In the genomic region with DNA sequence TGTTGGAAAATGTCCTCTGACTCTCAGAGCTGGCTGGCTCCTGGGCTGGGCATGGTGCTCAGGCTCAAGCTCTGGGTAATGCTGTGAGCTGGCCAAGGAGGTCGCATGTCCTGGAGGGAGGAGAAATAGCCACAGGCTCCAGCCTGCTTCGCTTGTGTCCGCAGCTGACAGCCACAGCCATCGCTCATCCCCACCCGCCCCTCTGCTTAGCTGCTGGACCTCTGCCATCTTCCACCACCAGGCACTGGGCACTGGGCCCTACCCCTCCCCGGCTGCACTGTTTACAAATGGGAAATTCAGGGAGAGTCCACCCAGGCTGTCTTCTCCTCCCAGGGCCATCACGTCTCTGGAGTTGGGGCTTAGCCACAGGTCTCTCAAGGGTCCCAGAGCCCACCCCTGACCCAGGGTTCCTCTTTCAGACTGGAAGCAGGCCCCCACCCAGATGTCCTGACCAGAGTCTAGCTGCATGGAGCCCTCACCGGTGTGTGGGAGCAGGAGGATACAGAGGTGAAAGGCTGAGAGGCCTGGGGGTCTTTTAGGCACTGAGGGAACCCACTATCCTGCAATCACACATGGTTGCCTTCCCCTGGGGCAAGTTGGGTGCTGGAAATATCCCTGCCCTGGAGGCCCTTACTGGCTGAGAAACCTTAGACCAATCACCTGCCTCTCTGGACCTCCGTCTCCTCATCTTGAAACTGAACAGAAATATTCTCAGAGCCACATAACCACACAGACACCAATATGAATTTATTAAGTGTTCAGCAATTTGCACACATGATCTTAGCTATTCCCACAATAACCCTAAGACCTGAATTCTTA, we compare ENCODE assay signal across 9 cellular contexts.
DNase-seq lines count a peak whose midpoint lies in the region; ATAC-seq and TF ChIP-seq lines count a peak whose summit lies in the region.
"Had no signal": no experiment of that assay in that cellular context is flagged by ENCODE, and none has a peak within 500 bp of the region (broad histone marks: within the 10 kb centered on the region; RNA-seq: fewer than 3 reads in every experiment).

No MANE protein-coding gene starts in this region.

- H3K27me3 ChIP-seq in subcutaneous abdominal adipose tissue (ENCODE audit: control insufficient read depth in 5 of 5, insufficient read depth in 4 of 5, low read length in 5 of 5), result peaks cover 0 to 2% (median 0%) of the 10 kb centered on the region in 5 donors

- DNase-seq in activated CD8-positive, alpha-beta memory T cell treated with anti-CD3 and anti-CD28 coated beads for 24 hours, result peak; percentile 50
- DNase-seq in activated CD8-positive, alpha-beta memory T cell treated with anti-CD3 and anti-CD28 coated beads, Interleukin-2, amount 50 U/mL, for 4 hours, result no peak
- DNase-seq in activated T-helper 2 cell treated with anti-CD3 and anti-CD28 coated beads, Interferon-gamma antibody, Interleukin-2, Interleukin-4, amounts not matched to agents 10 μg/mL and 5 μg/mL and 100 μg/mL, durations not matched to agents 14 hours and 24 hours and 36 hours (ENCODE audit: low spot score), result peak; percentile 6
- peak in 50 of 51 donors; percentile 41 to 97 (median 89) for DNase-seq in hypothalamus (lab: John Stamatoyannopoulos, UW)
- DNase-seq in CD14-positive monocyte (ENCODE audit: low spot score), result no peak
- no peak for DNase-seq in RWPE1 (ENCODE audit: low spot score)

- intact Hi-C loops in activated T-helper 2 cell treated with anti-CD3 and anti-CD28 coated beads, Interferon-gamma antibody, Interleukin-2, Interleukin-4, amounts not matched to agents 10 μg/mL and 5 μg/mL and 100 μg/mL, durations not matched to agents 14 hours and 24 hours and 36 hours (cut with micrococcal nuclease), result loop anchor here (5.0 kb wide), 1 partner anchor 99 kb away; a partner anchor contains a TSS
- intact Hi-C loops in CD14-positive monocyte (cut with micrococcal nuclease), result loop anchor here (5.0 to 10.0 kb wide), 2 partner anchors 147 to 284 kb away; no protein-coding TSS in a partner anchor

- H3K27ac Mint-ChIP-seq in activated T-helper 2 cell treated with anti-CD3 and anti-CD28 coated beads, Interferon-gamma antibody, Interleukin-2, Interleukin-4, amounts not matched to agents 10 μg/mL and 5 μg/mL and 100 μg/mL, durations not matched to agents 14 hours and 24 hours and 36 hours, result no peak overlapping the region
- H3K27ac Mint-ChIP-seq in CD14-positive monocyte, result no peak overlapping the region
- H3K27ac Mint-ChIP-seq: CD4-positive, alpha-beta T cell had no signal

- peaks cover 16 to 76% (median 32%) of the 10 kb centered on the region in 5 donors for H3K4me1 ChIP-seq in subcutaneous abdominal adipose tissue (ENCODE audit: control insufficient read depth in 5 of 5, insufficient read depth in 5 of 5, low read length in 5 of 5)

- peak; percentile 47 for ATAC-seq in HG03066 (IDR thresholded peaks at IDR 0.05; ENCODE audit: low read depth, unreplicated experiment)

- H3K9me3 ChIP-seq in subcutaneous abdominal adipose tissue (ENCODE audit: control insufficient read depth in 5 of 5, low read length in 5 of 5), result peaks cover 0 to 11% (median 4%) of the 10 kb centered on the region in 5 donors

- H3K9me3 Mint-ChIP-seq in activated T-helper 2 cell treated with anti-CD3 and anti-CD28 coated beads, Interferon-gamma antibody, Interleukin-2, Interleukin-4, amounts not matched to agents 10 μg/mL and 5 μg/mL and 100 μg/mL, durations not matched to agents 14 hours and 24 hours and 36 hours, result no peaks in the 10 kb centered on the region
- H3K9me3 Mint-ChIP-seq in CD14-positive monocyte, result peaks cover 0 to 3% (median 0%) of the 10 kb centered on the region in 7 donors
- H3K9me3 Mint-ChIP-seq: CD4-positive, alpha-beta T cell had no signal

- H3K36me3 Mint-ChIP-seq in activated T-helper 2 cell treated with anti-CD3 and anti-CD28 coated beads, Interferon-gamma antibody, Interleukin-2, Interleukin-4, amounts not matched to agents 10 μg/mL and 5 μg/mL and 100 μg/mL, durations not matched to agents 14 hours and 24 hours and 36 hours (ENCODE audit: low read depth), result peaks cover 9% of the 10 kb centered on the region
- peaks cover 5 to 6% of the 10 kb centered on the region in 2 donors for H3K36me3 Mint-ChIP-seq in CD14-positive monocyte

- CTCF ChIA-PET in RWPE1 (lab: Yijun Ruan, JAX), result interaction anchor here (0.6 to 1.1 kb wide), 2 partner anchors 241 to 284 kb away, joined by 3 read pairs; no protein-coding TSS in a partner anchor

- H3K27me3 Mint-ChIP-seq in activated T-helper 2 cell treated with anti-CD3 and anti-CD28 coated beads, Interferon-gamma antibody, Interleukin-2, Interleukin-4, amounts not matched to agents 10 μg/mL and 5 μg/mL and 100 μg/mL, durations not matched to agents 14 hours and 24 hours and 36 hours (ENCODE audit: low read depth), result no peaks in the 10 kb centered on the region
- peaks cover 28 to 35% (median 31%) of the 10 kb centered on the region in 3 donors for H3K27me3 Mint-ChIP-seq in CD14-positive monocyte (ENCODE audit: low read depth in 3 of 3)

- peak overlapping the region in 1 of 5 donors; percentile 11 for H3K9ac ChIP-seq in subcutaneous abdominal adipose tissue (ENCODE audit: low read length in 5 of 5)

- H3K4me3 ChIP-seq in subcutaneous abdominal adipose tissue (ENCODE audit: low read depth in 1 of 5, low read length in 5 of 5), result no peak overlapping the region

- peaks cover 12% of the 10 kb centered on the region for H3K4me1 Mint-ChIP-seq in activated T-helper 2 cell treated with anti-CD3 and anti-CD28 coated beads, Interferon-gamma antibody, Interleukin-2, Interleukin-4, amounts not matched to agents 10 μg/mL and 5 μg/mL and 100 μg/mL, durations not matched to agents 14 hours and 24 hours and 36 hours (ENCODE audit: low read depth)
- peaks cover 48% of the 10 kb centered on the region for H3K4me1 Mint-ChIP-seq in CD14-positive monocyte

- H3K27ac ChIP-seq in subcutaneous abdominal adipose tissue (ENCODE audit: low read depth, low read length) (peak overlapping the region; percentile 50), RWPE1 (no peak overlapping the region)

- TF ChIP-seq CTCF in CD14-positive monocyte (IDR thresholded peaks at IDR 0.05) (no peak), RWPE1 (conservative IDR thresholded peaks at IDR 0.05; ENCODE audit: low read depth) (no peak)

- H3K4me3 Mint-ChIP-seq in activated T-helper 2 cell treated with anti-CD3 and anti-CD28 coated beads, Interferon-gamma antibody, Interleukin-2, Interleukin-4, amounts not matched to agents 10 μg/mL and 5 μg/mL and 100 μg/mL, durations not matched to agents 14 hours and 24 hours and 36 hours (ENCODE audit: low read depth), result no peak overlapping the region
- H3K4me3 Mint-ChIP-seq in CD14-positive monocyte, result peak overlapping the region in 1 of 2 donors; percentile 16
- H3K4me3 Mint-ChIP-seq: CD4-positive, alpha-beta T cell had no signal

- no peaks in the 10 kb centered on the region for H3K36me3 ChIP-seq in subcutaneous abdominal adipose tissue (ENCODE audit: control insufficient read depth in 5 of 5, insufficient read depth in 5 of 5, low read length in 5 of 5)

- POLR2A ChIA-PET in RWPE1 (lab: Yijun Ruan, JAX; ENCODE audit: low non-redundant PET), result no interaction called here

Comparison
In these comparisons a context has a peak if more than half of its experiments do, and no peak if none do; other contexts are left out.
1. DNase-seq: peak in activated CD8-positive, alpha-beta memory T cell treated with anti-CD3 and anti-CD28 coated beads for 24 hours (single experiment), activated T-helper 2 cell treated with anti-CD3 and anti-CD28 coated beads, Interferon-gamma antibody, Interleukin-2, Interleukin-4, amounts not matched to agents 10 μg/mL and 5 μg/mL and 100 μg/mL, durations not matched to agents 14 hours and 24 hours and 36 hours (single experiment) and hypothalamus (50 of 51); none in activated CD8-positive, alpha-beta memory T cell treated with anti-CD3 and anti-CD28 coated beads, Interleukin-2, amount 50 U/mL, for 4 hours (single experiment), CD14-positive monocyte (single experiment) and RWPE1 (single experiment).